Comparison of ENCODE assay signal across 1 cellular context in genomic region chr17:3641717-3642486, GRCh38.
TF ChIP-seq lines count a peak whose summit lies in the region.

No MANE protein-coding gene starts in this region.

TF ChIP-seq in HepG2, 621 proteins besides CTCF, POLR2A, EP300 and RAD21 (continued from another document and continues in another):
- TF ChIP-seq SNAPC4 (CRISPR knock-in tag; IDR thresholded peaks at IDR 0.05) (no peak), ERF (CRISPR knock-in tag; IDR thresholded peaks at IDR 0.05) (peak; percentile 40; the same call in 1 of the 2 replicates), ZMYM3 (CRISPR knock-in tag; IDR thresholded peaks at IDR 0.05) (peak; percentile 88), HOXA3 (CRISPR knock-in tag; IDR thresholded peaks at IDR 0.05) (peak; percentile 48; the same call in 1 of the 2 replicates), MIXL1 (CRISPR knock-in tag; IDR thresholded peaks at IDR 0.05) (0 out of 2 replicates have a peak, but pooled peaks have one; percentile 23), ZNF609 (CRISPR knock-in tag; IDR thresholded peaks at IDR 0.05; ENCODE audit: borderline replicate concordance) (peak; percentile 71), ZMYM4 (CRISPR knock-in tag; IDR thresholded peaks at IDR 0.05) (0 out of 2 replicates have a peak, but pooled peaks have one; percentile 10), TCF7 (IDR thresholded peaks at IDR 0.05; ENCODE audit: low read depth) (peak; percentile 39; the same call in 1 of the 2 replicates), MBD4 (IDR thresholded peaks at IDR 0.05; ENCODE audit: borderline replicate concordance, low read length) (no peak), NFIB (CRISPR knock-in tag; IDR thresholded peaks at IDR 0.05; ENCODE audit: borderline replicate concordance) (no peak), ZNF629 (CRISPR knock-in tag; conservative IDR thresholded peaks at IDR 0.05) (peak; percentile 93), SOX5 (CRISPR knock-in tag; IDR thresholded peaks at IDR 0.05; ENCODE audit: borderline replicate concordance) (peak; percentile 89), NFYC (CRISPR knock-in tag; IDR thresholded peaks at IDR 0.05) (no peak), ATM (IDR thresholded peaks at IDR 0.05; ENCODE audit: borderline replicate concordance) (no peak), SIX4 (CRISPR knock-in tag; IDR thresholded peaks at IDR 0.05) (no peak), PRDM4 (CRISPR knock-in tag; IDR thresholded peaks at IDR 0.05; ENCODE audit: borderline replicate concordance) (no peak), ZBTB21 (CRISPR knock-in tag; IDR thresholded peaks at IDR 0.05) (peak; percentile 77), PITX1 (CRISPR knock-in tag; IDR thresholded peaks at IDR 0.05) (peak; percentile 72; the same call in 1 of the 2 replicates), ZNF350 (CRISPR knock-in tag; IDR thresholded peaks at IDR 0.05; ENCODE audit: borderline replicate concordance, low read depth) (0 out of 2 replicates have a peak, but pooled peaks have one; percentile 23), RNF2 (conservative IDR thresholded peaks at IDR 0.05; ENCODE audit: low read depth) (no peak), ZNF614 (CRISPR knock-in tag; IDR thresholded peaks at IDR 0.05; ENCODE audit: borderline replicate concordance) (0 out of 2 replicates have a peak, but pooled peaks have one; percentile 15), ETV6 (CRISPR knock-in tag; conservative IDR thresholded peaks at IDR 0.05) (peak; percentile 95), HDAC1 (CRISPR knock-in tag; IDR thresholded peaks at IDR 0.05) (peak; percentile 68), NR3C1 (CRISPR knock-in tag; IDR thresholded peaks at IDR 0.05) (no peak), HNRNPL (IDR thresholded peaks at IDR 0.05; ENCODE audit: low read depth, low read length) (no peak), MEF2D (CRISPR knock-in tag; IDR thresholded peaks at IDR 0.05) (peak; percentile 78; the same call in 1 of the 2 replicates), GATAD2A (CRISPR knock-in tag; IDR thresholded peaks at IDR 0.05) (peak; percentile 84), MED1 (CRISPR knock-in tag; IDR thresholded peaks at IDR 0.05) (peak; percentile 69; the same call in 1 of the 2 replicates), SALL1 (CRISPR knock-in tag; IDR thresholded peaks at IDR 0.05) (peak; percentile 61; the same call in 1 of the 2 replicates), ZNF768 (CRISPR knock-in tag; IDR thresholded peaks at IDR 0.05) (peak; percentile 93), TARDBP (CRISPR knock-in tag; IDR thresholded peaks at IDR 0.05) (peak; percentile 55; the same call in 1 of the 2 replicates), KLF6 (CRISPR knock-in tag; IDR thresholded peaks at IDR 0.05) (no peak), ZNF607 (CRISPR knock-in tag; IDR thresholded peaks at IDR 0.05; ENCODE audit: borderline replicate concordance) (0 out of 2 replicates have a peak, but pooled peaks have one; percentile 54), SIN3A (IDR thresholded peaks at IDR 0.05; ENCODE audit: borderline replicate concordance, low read depth, low read length) (0 out of 2 replicates have a peak, but pooled peaks have one; percentile 16), ZNF781 (CRISPR knock-in tag; IDR thresholded peaks at IDR 0.05; ENCODE audit: borderline replicate concordance, not compliant biosample characterization) (peak; percentile 26), FOXA3 (CRISPR knock-in tag; IDR thresholded peaks at IDR 0.05) (peak; percentile 73), MAX (IDR thresholded peaks at IDR 0.05) (peak; percentile 47; the same call in 1 of the 2 replicates), HDAC2 (CRISPR knock-in tag; IDR thresholded peaks at IDR 0.05) (peak; percentile 32; the same call in 1 of the 2 replicates), KDM1A (CRISPR knock-in tag; IDR thresholded peaks at IDR 0.05) (peak; percentile 16; the same call in 1 of the 2 replicates), SKIL (CRISPR knock-in tag; IDR thresholded peaks at IDR 0.05; ENCODE audit: borderline replicate concordance) (peak; percentile 55; the same call in 1 of the 2 replicates), THAP11 (CRISPR knock-in tag; IDR thresholded peaks at IDR 0.05) (peak; percentile 78), FOXP1 (IDR thresholded peaks at IDR 0.05) (no peak), FOXP1 (CRISPR knock-in tag; IDR thresholded peaks at IDR 0.05) (peak; percentile 72)
- TF ChIP-seq, protein P1, sequence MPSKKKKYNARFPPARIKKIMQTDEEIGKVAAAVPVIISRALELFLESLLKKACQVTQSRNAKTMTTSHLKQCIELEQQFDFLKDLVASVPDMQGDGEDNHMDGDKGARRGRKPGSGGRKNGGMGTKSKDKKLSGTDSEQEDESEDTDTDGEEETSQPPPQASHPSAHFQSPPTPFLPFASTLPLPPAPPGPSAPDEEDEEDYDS (CRISPR knock-in tag; IDR thresholded peaks at IDR 0.05) = no peak
- TF ChIP-seq, protein P2, sequence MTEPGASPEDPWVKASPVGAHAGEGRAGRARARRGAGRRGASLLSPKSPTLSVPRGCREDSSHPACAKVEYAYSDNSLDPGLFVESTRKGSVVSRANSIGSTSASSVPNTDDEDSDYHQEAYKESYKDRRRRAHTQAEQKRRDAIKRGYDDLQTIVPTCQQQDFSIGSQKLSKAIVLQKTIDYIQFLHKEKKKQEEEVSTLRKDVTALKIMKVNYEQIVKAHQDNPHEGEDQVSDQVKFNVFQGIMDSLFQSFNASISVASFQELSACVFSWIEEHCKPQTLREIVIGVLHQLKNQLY (CRISPR knock-in tag; IDR thresholded peaks at IDR 0.05) = peak; percentile 95
- TF ChIP-seq, protein P3, sequence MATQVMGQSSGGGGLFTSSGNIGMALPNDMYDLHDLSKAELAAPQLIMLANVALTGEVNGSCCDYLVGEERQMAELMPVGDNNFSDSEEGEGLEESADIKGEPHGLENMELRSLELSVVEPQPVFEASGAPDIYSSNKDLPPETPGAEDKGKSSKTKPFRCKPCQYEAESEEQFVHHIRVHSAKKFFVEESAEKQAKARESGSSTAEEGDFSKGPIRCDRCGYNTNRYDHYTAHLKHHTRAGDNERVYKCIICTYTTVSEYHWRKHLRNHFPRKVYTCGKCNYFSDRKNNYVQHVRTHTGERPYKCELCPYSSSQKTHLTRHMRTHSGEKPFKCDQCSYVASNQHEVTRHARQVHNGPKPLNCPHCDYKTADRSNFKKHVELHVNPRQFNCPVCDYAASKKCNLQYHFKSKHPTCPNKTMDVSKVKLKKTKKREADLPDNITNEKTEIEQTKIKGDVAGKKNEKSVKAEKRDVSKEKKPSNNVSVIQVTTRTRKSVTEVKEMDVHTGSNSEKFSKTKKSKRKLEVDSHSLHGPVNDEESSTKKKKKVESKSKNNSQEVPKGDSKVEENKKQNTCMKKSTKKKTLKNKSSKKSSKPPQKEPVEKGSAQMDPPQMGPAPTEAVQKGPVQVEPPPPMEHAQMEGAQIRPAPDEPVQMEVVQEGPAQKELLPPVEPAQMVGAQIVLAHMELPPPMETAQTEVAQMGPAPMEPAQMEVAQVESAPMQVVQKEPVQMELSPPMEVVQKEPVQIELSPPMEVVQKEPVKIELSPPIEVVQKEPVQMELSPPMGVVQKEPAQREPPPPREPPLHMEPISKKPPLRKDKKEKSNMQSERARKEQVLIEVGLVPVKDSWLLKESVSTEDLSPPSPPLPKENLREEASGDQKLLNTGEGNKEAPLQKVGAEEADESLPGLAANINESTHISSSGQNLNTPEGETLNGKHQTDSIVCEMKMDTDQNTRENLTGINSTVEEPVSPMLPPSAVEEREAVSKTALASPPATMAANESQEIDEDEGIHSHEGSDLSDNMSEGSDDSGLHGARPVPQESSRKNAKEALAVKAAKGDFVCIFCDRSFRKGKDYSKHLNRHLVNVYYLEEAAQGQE (IDR thresholded peaks at IDR 0.05; ENCODE audit: borderline replicate concordance in 1 of 2, low read depth in 1 of 2, low read length in 2 of 2) = no peak
